In genomic region chr17:36825113-36825955, GRCh38 we compare ENCODE assay signal across 25 cellular contexts.
"Had no signal": no experiment of that assay in that cellular context is flagged by ENCODE, and none has a peak within 500 bp of the region (broad histone marks: within the 10 kb centered on the region; RNA-seq: fewer than 3 reads in every experiment).

No MANE protein-coding gene starts in this region.

- H3K27ac ChIP-seq: brain microvascular endothelial cell, cardiac muscle cell, SK-N-MC, WERI-Rb-1 had no signal

- H3K4me1 Mint-ChIP-seq: activated CD4-positive, alpha-beta memory T cell treated with anti-CD3 and anti-CD28 coated beads, Interleukin-2, amount 10 ng/mL, durations not matched to agents 7 days and 5 days; activated CD4-positive, alpha-beta T cell treated with anti-CD3 and anti-CD28 coated beads for 36 hours; activated naive CD4-positive, alpha-beta T cell treated with anti-CD3 and anti-CD28 coated beads, Interleukin-2, amount 10 ng/mL, durations not matched to agents 7 days and 5 days; activated T-helper 17 cell treated with anti-CD3 and anti-CD28 coated beads, Interleukin-2, amount 50 U/mL, for 72 hours had no signal

- H3K9me3 Mint-ChIP-seq: activated CD4-positive, alpha-beta memory T cell treated with anti-CD3 and anti-CD28 coated beads, Interleukin-2, amount 10 ng/mL, durations not matched to agents 7 days and 5 days; activated naive CD4-positive, alpha-beta T cell treated with anti-CD3 and anti-CD28 coated beads, Interleukin-2, amount 10 ng/mL, durations not matched to agents 7 days and 5 days; activated naive CD8-positive, alpha-beta T cell treated with anti-CD3 and anti-CD28 coated beads for 36 hours; activated T-helper 17 cell treated with anti-CD3 and anti-CD28 coated beads, Interleukin-2, amount 50 U/mL, for 72 hours had no signal

- DNase-seq: activated CD4-positive, alpha-beta memory T cell treated with anti-CD3 and anti-CD28 coated beads, Interleukin-2, amount 10 ng/mL, durations not matched to agents 7 days and 5 days; activated CD4-positive, alpha-beta T cell treated with anti-CD3 and anti-CD28 coated beads for 36 hours; activated CD4-positive, alpha-beta T cell treated with anti-CD3 and anti-CD28 coated beads, Interleukin-2, amount 50 U/mL, for 1 hour; activated gamma-delta T cell; activated naive CD4-positive, alpha-beta T cell treated with anti-CD3 and anti-CD28 coated beads, Interleukin-2, amount 10 ng/mL, durations not matched to agents 7 days and 5 days; activated naive CD8-positive, alpha-beta T cell treated with anti-CD3 and anti-CD28 coated beads for 36 hours; activated T-cell treated with anti-CD3 and anti-CD28 coated beads for 4 hours; activated T-cell treated with anti-CD3 and anti-CD28 coated beads, Interleukin-2, amount 50 U/mL, for 48 hours; brain microvascular endothelial cell; MM.1S; NCI-H1105; NCI-H1436; NCI-H1694 treated with DMSO at 0.1 percent for 48 hours; NCI-H2029 treated with DMSO at 0.1 percent for 48 hours; NCI-H510A treated with DMSO at 0.1 percent for 48 hours; NCI-H69; NK-92 treated with Interleukin-12 subunit alpha and Interleukin-12 subunit beta, amount 100 ng/mL, for 24 hours; OCI-M1; T-helper 1 cell; WERI-Rb-1 had no signal

- H3K4me3 Mint-ChIP-seq: activated CD4-positive, alpha-beta memory T cell treated with anti-CD3 and anti-CD28 coated beads, Interleukin-2, amount 10 ng/mL, durations not matched to agents 7 days and 5 days; activated CD4-positive, alpha-beta T cell treated with anti-CD3 and anti-CD28 coated beads for 36 hours; activated naive CD4-positive, alpha-beta T cell treated with anti-CD3 and anti-CD28 coated beads, Interleukin-2, amount 10 ng/mL, durations not matched to agents 7 days and 5 days; activated naive CD8-positive, alpha-beta T cell treated with anti-CD3 and anti-CD28 coated beads for 36 hours; activated T-helper 17 cell treated with anti-CD3 and anti-CD28 coated beads, Interleukin-2, amount 50 U/mL, for 72 hours had no signal

- H3K36me3 Mint-ChIP-seq: activated naive CD4-positive, alpha-beta T cell treated with anti-CD3 and anti-CD28 coated beads, Interleukin-2, amount 10 ng/mL, durations not matched to agents 7 days and 5 days; activated naive CD8-positive, alpha-beta T cell treated with anti-CD3 and anti-CD28 coated beads for 36 hours had no signal

- H3K27ac Mint-ChIP-seq: activated CD4-positive, alpha-beta memory T cell treated with anti-CD3 and anti-CD28 coated beads, Interleukin-2, amount 10 ng/mL, durations not matched to agents 7 days and 5 days; activated CD4-positive, alpha-beta T cell treated with anti-CD3 and anti-CD28 coated beads for 36 hours; activated naive CD4-positive, alpha-beta T cell treated with anti-CD3 and anti-CD28 coated beads, Interleukin-2, amount 10 ng/mL, durations not matched to agents 7 days and 5 days; activated naive CD8-positive, alpha-beta T cell treated with anti-CD3 and anti-CD28 coated beads for 36 hours; activated T-helper 17 cell treated with anti-CD3 and anti-CD28 coated beads, Interleukin-2, amount 50 U/mL, for 72 hours had no signal

- H3K36me3 ChIP-seq: brain microvascular endothelial cell, cardiac muscle cell, WERI-Rb-1 had no signal

- ATAC-seq: activated CD4-positive, alpha-beta T cell treated with anti-CD3 and anti-CD28 coated beads for 36 hours; activated T-helper 17 cell treated with anti-CD3 and anti-CD28 coated beads, Interleukin-2, amount 50 U/mL, for 72 hours; Panc1; Right ventricle myocardium inferior had no signal

- H3K4me3 ChIP-seq: cardiac muscle cell, SK-N-MC had no signal
